In genomic region chr3:156274791-156275190, GRCh38 we compare ENCODE assay signal across 1 cellular context.
TF ChIP-seq lines count a peak whose summit lies in the region.

No MANE protein-coding gene starts in this region.

TF ChIP-seq in HepG2, 621 proteins besides CTCF, POLR2A, EP300 and RAD21 (continued from another document and continues in another):
- TF ChIP-seq AHDC1 (CRISPR knock-in tag; IDR thresholded peaks at IDR 0.05; ENCODE audit: borderline replicate concordance) (peak; percentile 71; the same call in 1 of the 2 replicates), JARID2 (CRISPR knock-in tag; IDR thresholded peaks at IDR 0.05; ENCODE audit: insufficient replicate concordance) (no peak), NCOA2 (CRISPR knock-in tag; IDR thresholded peaks at IDR 0.05) (no peak), ARID5B (CRISPR knock-in tag; IDR thresholded peaks at IDR 0.05) (peak; percentile 85), ZFP91 (CRISPR knock-in tag; IDR thresholded peaks at IDR 0.05; ENCODE audit: borderline replicate concordance) (no peak), ZNF407 (CRISPR knock-in tag; IDR thresholded peaks at IDR 0.05; ENCODE audit: not compliant biosample characterization) (no peak), PPARG (CRISPR knock-in tag; conservative IDR thresholded peaks at IDR 0.05) (peak; percentile 48; the same call in 1 of the 2 replicates), PRPF4 (IDR thresholded peaks at IDR 0.05; ENCODE audit: low read depth, low read length, poor library complexity, severe bottlenecking) (no peak), GATAD2A (CRISPR knock-in tag; IDR thresholded peaks at IDR 0.05) (peak; percentile 72), KDM6A (CRISPR knock-in tag; IDR thresholded peaks at IDR 0.05; ENCODE audit: low read depth) (no peak), ARNTL (CRISPR knock-in tag; IDR thresholded peaks at IDR 0.05) (no peak), HNRNPL (IDR thresholded peaks at IDR 0.05; ENCODE audit: low read depth, low read length) (no peak), ZNF292 (CRISPR knock-in tag; IDR thresholded peaks at IDR 0.05; ENCODE audit: borderline replicate concordance, low read depth) (no peak), HMG20A (CRISPR knock-in tag; IDR thresholded peaks at IDR 0.05; ENCODE audit: borderline replicate concordance) (peak; percentile 61; the same call in 1 of the 2 replicates), ZNF672 (CRISPR knock-in tag; IDR thresholded peaks at IDR 0.05) (no peak), ZNF644 (CRISPR knock-in tag; IDR thresholded peaks at IDR 0.05; ENCODE audit: low read depth) (peak; percentile 94), KLF13 (CRISPR knock-in tag; IDR thresholded peaks at IDR 0.05) (no peak), ETS1 (CRISPR knock-in tag; IDR thresholded peaks at IDR 0.05) (no peak), ZNF3 (CRISPR knock-in tag; IDR thresholded peaks at IDR 0.05) (no peak), ZNF136 (CRISPR knock-in tag; IDR thresholded peaks at IDR 0.05; ENCODE audit: low read depth) (no peak), ZNF790 (CRISPR knock-in tag; IDR thresholded peaks at IDR 0.05; ENCODE audit: borderline replicate concordance) (no peak), BRD4 (CRISPR knock-in tag; IDR thresholded peaks at IDR 0.05) (no peak), ZNF792 (CRISPR knock-in tag; IDR thresholded peaks at IDR 0.05) (no peak), NR2F6 (IDR thresholded peaks at IDR 0.05) (no peak), NR2F6 (CRISPR knock-in tag; IDR thresholded peaks at IDR 0.05) (0 out of 2 replicates have a peak, but pooled peaks have one; percentile 11), RELA (CRISPR knock-in tag; IDR thresholded peaks at IDR 0.05) (no peak), RXRB (CRISPR knock-in tag; IDR thresholded peaks at IDR 0.05; ENCODE audit: borderline replicate concordance) (peak; percentile 32; the same call in 1 of the 2 replicates), ZNF562 (CRISPR knock-in tag; IDR thresholded peaks at IDR 0.05; ENCODE audit: borderline replicate concordance) (no peak), FOXA3 (CRISPR knock-in tag; IDR thresholded peaks at IDR 0.05) (peak; percentile 48), CEBPB (IDR thresholded peaks at IDR 0.05; ENCODE audit: borderline replicate concordance, low read depth, low read length) (peak; percentile 96), SMC3 (IDR thresholded peaks at IDR 0.05; ENCODE audit: low read length) (peak; percentile 17; the same call in 1 of the 2 replicates), PHF5A (CRISPR knock-in tag; IDR thresholded peaks at IDR 0.05; ENCODE audit: low read depth, unreplicated experiment) (no peak), ZNF800 (CRISPR knock-in tag; IDR thresholded peaks at IDR 0.05) (no peak), SNRNP70 (IDR thresholded peaks at IDR 0.05; ENCODE audit: low read depth, low read length) (no peak), SOX6 (IDR thresholded peaks at IDR 0.05) (no peak), SOX6 (CRISPR knock-in tag; IDR thresholded peaks at IDR 0.05) (peak; percentile 34; the same call in 1 of the 2 replicates), ZNF784 (CRISPR knock-in tag; IDR thresholded peaks at IDR 0.05; ENCODE audit: borderline replicate concordance) (no peak), DNMT1 (CRISPR knock-in tag; IDR thresholded peaks at IDR 0.05) (no peak)
